In genomic region chr6:43159599-43159998, GRCh38 we compare ENCODE assay signal across 21 cellular contexts.
"Had no signal": no experiment of that assay in that cellular context is flagged by ENCODE, and none has a peak within 500 bp of the region (broad histone marks: within the 10 kb centered on the region; RNA-seq: fewer than 3 reads in every experiment).

No MANE protein-coding gene starts in this region.

- ATAC-seq: activated CD8-positive, alpha-beta memory T cell treated with anti-CD3 and anti-CD28 coated beads, Interleukin-2, amount 10 ng/mL, durations not matched to agents 7 days and 5 days; activated T-helper 17 cell treated with anti-CD3 and anti-CD28 coated beads, Interleukin-2, amount 50 U/mL, for 72 hours; T-helper 17 cell; WTC11 had no signal

- H3K36me3 ChIP-seq: Peyer's patch, SJCRH30 had no signal

- H3K27me3 ChIP-seq: Peyer's patch, SJCRH30 had no signal

- H3K9me3 ChIP-seq: Peyer's patch, SJCRH30 had no signal

- H3K27ac ChIP-seq: Peyer's patch, RWPE1, SJCRH30 had no signal

- H3K4me1 ChIP-seq: Peyer's patch, SJCRH30 had no signal

- H3K4me3 ChIP-seq: Peyer's patch, SJCRH30 had no signal

- DNase-seq: activated CD4-positive, alpha-beta T cell treated with anti-CD3 and anti-CD28 coated beads for 48 hours; activated CD4-positive, alpha-beta T cell treated with anti-CD3 and anti-CD28 coated beads, Interleukin-2, amount 50 U/mL, for 4 hours; activated CD4-positive, CD25-positive, alpha-beta regulatory T cell treated with anti-CD3 and anti-CD28 coated beads, Interleukin-2, amount 50 U/mL, for 72 hours; activated CD8-positive, alpha-beta memory T cell treated with anti-CD3 and anti-CD28 coated beads, Interleukin-2, amount 10 ng/mL, durations not matched to agents 7 days and 5 days; activated gamma-delta T cell; activated naive CD4-positive, alpha-beta T cell treated with anti-CD3 and anti-CD28 coated beads for 36 hours; activated T-cell treated with anti-CD3 and anti-CD28 coated beads, Interleukin-2, amount 50 U/mL, for 48 hours; amygdala; KG1; NCI-H1048; NCI-H1930; NCI-H345; NCI-H510A; Peyer's patch; Right ventricle myocardium superior; SJCRH30; T-helper 17 cell; T-helper 9 cell had no signal
